Comparison of ENCODE assay signal across 25 cellular contexts in the genomic region with DNA sequence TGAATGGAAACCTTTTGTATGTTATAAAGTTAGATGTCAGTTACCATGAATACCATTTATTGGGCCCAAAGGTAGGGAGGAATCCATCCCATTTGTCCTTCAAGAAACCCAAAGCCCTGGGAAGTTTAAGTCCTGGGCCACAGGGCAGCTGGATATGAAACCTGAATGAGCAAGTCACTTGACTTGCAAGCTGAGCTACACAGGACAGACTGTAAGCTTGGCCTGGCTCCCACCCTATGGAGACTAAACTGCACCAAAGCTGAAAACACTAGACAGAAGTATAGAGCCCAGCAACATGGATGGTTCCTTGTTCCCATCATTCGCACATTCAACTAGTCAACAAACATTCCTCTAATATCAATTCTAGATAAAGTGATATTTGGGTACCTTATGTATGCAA.
"Had no signal": no experiment of that assay in that cellular context is flagged by ENCODE, and none has a peak within 500 bp of the region (broad histone marks: within the 10 kb centered on the region; RNA-seq: fewer than 3 reads in every experiment).

No MANE protein-coding gene starts in this region.

- H3K4me1 Mint-ChIP-seq: stimulated activated effector memory CD8-positive, alpha-beta T cell treated with anti-CD3 and anti-CD28 coated beads, Interleukin-12 subunit alpha, Interleukin-12 subunit beta, amount 100 ng/mL, for 72 hours had no signal

- H3K4me3 Mint-ChIP-seq: endodermal cell; memory B cell; mesothelial cell of epicardium; natural killer cell treated with Interleukin-12 subunit alpha and Interleukin-12 subunit beta and Interleukin-15 and Interleukin-18, amount 100 ng/mL, for 72 hours; stimulated activated effector memory CD8-positive, alpha-beta T cell treated with anti-CD3 and anti-CD28 coated beads, Interleukin-12 subunit alpha, Interleukin-12 subunit beta, amount 100 ng/mL, for 72 hours; type B pancreatic cell had no signal

- H3K27me3 ChIP-seq: foreskin keratinocyte, pancreas, right lobe of liver, suprapubic skin, thyroid gland, uterus had no signal

- H3K9me3 Mint-ChIP-seq: endodermal cell; memory B cell; natural killer cell treated with Interleukin-12 subunit alpha and Interleukin-12 subunit beta and Interleukin-15 and Interleukin-18, amount 100 ng/mL, for 72 hours had no signal

- DNase-seq: effector CD4-positive, alpha-beta T cell; endodermal cell; erythroblast; foreskin keratinocyte; head of caudate nucleus; hypothalamus; kidney glomerular epithelial cell; lower lobe of right lung; occipital lobe; pancreas; right lobe of liver; stimulated activated CD4-positive, alpha-beta T cell treated with anti-CD3 and anti-CD28 coated beads, Interleukin-4, amount 100 ng/mL, for 1 hour; stimulated activated CD8-positive, alpha-beta memory T cell treated with anti-CD3 and anti-CD28 coated beads, Interleukin-4, amount 100 ng/mL, for 48 hours; stimulated activated naive CD8-positive, alpha-beta T cell treated with anti-CD3 and anti-CD28 coated beads, Interleukin-15, Interleukin-2, amounts not matched to agents 100 U/mL and 50 U/mL, for 24 hours; thyroid gland; uterus had no signal

- H3K27me3 Mint-ChIP-seq: memory B cell; natural killer cell treated with Interleukin-12 subunit alpha and Interleukin-12 subunit beta and Interleukin-15 and Interleukin-18, amount 100 ng/mL, for 72 hours; progenitor cell of endocrine pancreas; type B pancreatic cell had no signal

- H3K9me3 ChIP-seq: lower lobe of right lung, pancreas, right lobe of liver, suprapubic skin, thyroid gland, uterus had no signal

- H3K4me3 ChIP-seq: coronary artery, lower lobe of right lung, pancreas, right lobe of liver, suprapubic skin, thyroid gland, uterus had no signal

- H3K27ac ChIP-seq: coronary artery, foreskin keratinocyte, lower lobe of right lung, pancreas, right lobe of liver, suprapubic skin, thyroid gland, uterus had no signal

- ATAC-seq: foreskin keratinocyte; left lobe of liver; lower lobe of right lung; natural killer cell treated with Interleukin-12 subunit alpha and Interleukin-12 subunit beta and Interleukin-15 and Interleukin-18, amount 100 ng/mL, for 72 hours; pancreas; right lobe of liver; stimulated activated effector memory CD8-positive, alpha-beta T cell treated with anti-CD3 and anti-CD28 coated beads, Interleukin-12 subunit alpha, Interleukin-12 subunit beta, amount 100 ng/mL, for 72 hours had no signal

- H3K4me1 ChIP-seq: foreskin keratinocyte, lower lobe of right lung, pancreas, right lobe of liver, uterus had no signal

- H3K27ac Mint-ChIP-seq: endodermal cell; memory B cell; mesothelial cell of epicardium; natural killer cell treated with Interleukin-12 subunit alpha and Interleukin-12 subunit beta and Interleukin-15 and Interleukin-18, amount 100 ng/mL, for 72 hours; progenitor cell of endocrine pancreas; stimulated activated effector memory CD8-positive, alpha-beta T cell treated with anti-CD3 and anti-CD28 coated beads, Interleukin-12 subunit alpha, Interleukin-12 subunit beta, amount 100 ng/mL, for 72 hours; type B pancreatic cell had no signal

- H3K36me3 Mint-ChIP-seq: mesothelial cell of epicardium; natural killer cell treated with Interleukin-12 subunit alpha and Interleukin-12 subunit beta and Interleukin-15 and Interleukin-18, amount 100 ng/mL, for 72 hours; stimulated activated effector memory CD8-positive, alpha-beta T cell treated with anti-CD3 and anti-CD28 coated beads, Interleukin-12 subunit alpha, Interleukin-12 subunit beta, amount 100 ng/mL, for 72 hours; type B pancreatic cell had no signal

- H3K36me3 ChIP-seq: lower lobe of right lung, pancreas, right lobe of liver, suprapubic skin, thyroid gland, uterus had no signal
